ENCODE assay signal across 8 cellular contexts in genomic region chr6:13327691-13328075, GRCh38. TPM values are rescaled to one million over a fixed set of nuclear protein-coding genes. Genes with fewer than 3 reads are reported as not detected.
DNase-seq lines count a peak whose midpoint lies in the region; ATAC-seq and TF ChIP-seq lines count a peak whose summit lies in the region.

No MANE protein-coding gene starts in this region.

- TF ChIP-seq CTCF in C4-2B (conservative IDR thresholded peaks at IDR 0.05) (no peak), kidney epithelial cell (IDR thresholded peaks at IDR 0.05; ENCODE audit: insufficient read depth, low read length, poor library complexity, severe bottlenecking) (no peak), thoracic aorta (IDR thresholded peaks at IDR 0.05) (no peak)

- peak overlapping the region; percentile 92 to 96 for H3K27ac Mint-ChIP-seq in activated naive CD4-positive, alpha-beta T cell treated with anti-CD3 and anti-CD28 coated beads, Interleukin-2, amount 50 U/mL, for 72 hours

- no peaks in the 10 kb centered on the region for H3K9me3 Mint-ChIP-seq in activated naive CD4-positive, alpha-beta T cell treated with anti-CD3 and anti-CD28 coated beads, Interleukin-2, amount 50 U/mL, for 72 hours

- H3K36me3 Mint-ChIP-seq in activated naive CD4-positive, alpha-beta T cell treated with anti-CD3 and anti-CD28 coated beads, Interleukin-2, amount 50 U/mL, for 72 hours = peaks cover 0 to 10% of the 10 kb centered on the region in 2 donors

- H3K9me3 ChIP-seq in thoracic aorta = no peaks in the 10 kb centered on the region

- H3K4me1 ChIP-seq in thoracic aorta (ENCODE audit: control insufficient read depth in 1 of 2, low read depth in 2 of 2) = peaks cover 7% of the 10 kb centered on the region in 2 donors

- H3K36me3 ChIP-seq in kidney epithelial cell (ENCODE audit: control insufficient read depth, insufficient read depth, low read length) = no peaks in the 10 kb centered on the region
- H3K36me3 ChIP-seq in thoracic aorta = peaks cover 7% of the 10 kb centered on the region

- H3K4me3 ChIP-seq in kidney epithelial cell (ENCODE audit: low read depth, low read length) (peak overlapping the region; percentile 99), thoracic aorta (peak overlapping the region; percentile 98)

- H3K27me3 ChIP-seq in kidney epithelial cell (ENCODE audit: control insufficient read depth, insufficient read depth, low read length) (no peaks in the 10 kb centered on the region), thoracic aorta (replicated peaks; ENCODE audit: insufficient read depth) (no peaks in the 10 kb centered on the region)

- H3K27ac ChIP-seq in C4-2B (peak overlapping the region; percentile 85), thoracic aorta (peak overlapping the region; percentile 88 to 92)

- DNase-seq in activated naive CD4-positive, alpha-beta T cell treated with anti-CD3 and anti-CD28 coated beads, Interleukin-2, amount 50 U/mL, for 72 hours (ENCODE audit: low spot score in 2 of 2) = no peak
- DNase-seq in kidney epithelial cell (ENCODE audit: low read depth) = no peak
- DNase-seq in thoracic aorta (ENCODE audit: low spot score) = no peak
- DNase-seq in amniotic stem cell (lab: John Stamatoyannopoulos, UW) = no peak
- DNase-seq in kidney tubule cell (ENCODE audit: low spot score) = no peak

- peak; percentile 11 for ATAC-seq in HG02938 (IDR thresholded peaks at IDR 0.05; ENCODE audit: unreplicated experiment)
- ATAC-seq in activated naive CD4-positive, alpha-beta T cell treated with anti-CD3 and anti-CD28 coated beads, Interleukin-2, amount 50 U/mL, for 72 hours = no peak
- ATAC-seq in thoracic aorta (ENCODE audit: insufficient number of reproducible peaks, low FRiP score, low read depth) = no peak
- no peak for ATAC-seq in HG03108 (IDR thresholded peaks at IDR 0.05; ENCODE audit: unreplicated experiment)

RNA-seq across cellular contexts. Expression of gene TBC1D7, which starts 0.7 kb away (rescaled TPM):
- total RNA-seq in activated naive CD4-positive, alpha-beta T cell treated with anti-CD3 and anti-CD28 coated beads, Interleukin-2, amount 50 U/mL, for 72 hours = 10 to 100 TPM; 13.2 to 30.9 TPM
- total RNA-seq in kidney epithelial cell (29.3 and 31.3 TPM in 2 replicates), thoracic aorta (10 to 100 TPM in 1 of 2 donors, 1 to 10 TPM in 1; 7.3 to 17.9 TPM)
